8 cellular contexts compared by ENCODE assay signal in genomic region chr2:89836326-89836725, GRCh38.
A peak's percentile ranks its signal among the peaks of the same experiment; 100 is the strongest.
DNase-seq lines count a peak whose midpoint lies in the region; ATAC-seq and TF ChIP-seq lines count a peak whose summit lies in the region.
"Not testable (repeated sequence)": the region's sequence is repeated elsewhere in the genome, so short reads cannot be mapped to it uniquely, and the experiment has no call there.

No MANE protein-coding gene starts in this region.

- peaks cover 9 to 33% of the 10 kb centered on the region in 2 experiments for H3K9me3 ChIP-seq in CD4-positive, CD25-positive, alpha-beta regulatory T cell (ENCODE audit: control insufficient read depth in 2 of 2, low read length in 2 of 2)
- H3K9me3 ChIP-seq in adipocyte (ENCODE audit: control insufficient read depth, low read length): peaks cover 32% of the 10 kb centered on the region
- peaks cover 21% of the 10 kb centered on the region for H3K9me3 ChIP-seq in fibroblast of lung (ENCODE audit: control insufficient read depth, insufficient read depth, low read depth, low read length)

- not testable (repeated sequence) for H3K4me3 Mint-ChIP-seq in CD4-positive, CD25-positive, alpha-beta regulatory T cell

- H3K4me3 ChIP-seq in CD4-positive, CD25-positive, alpha-beta regulatory T cell (ENCODE audit: low read depth, low read length); Jurkat, Clone E6-1 (ENCODE audit: low read length); adipocyte (ENCODE audit: low read length); fibroblast of lung (replicated peaks in 1 of 4; ENCODE audit: control extremely low read depth in 1 of 4, insufficient read depth in 1 of 4, low read depth in 3 of 4, low read length in 4 of 4); retinal pigment epithelial cell (ENCODE audit: low read length): not testable (repeated sequence)

- H3K4me1 Mint-ChIP-seq in CD4-positive, CD25-positive, alpha-beta regulatory T cell: peaks cover 0 to 10% (median 1%) of the 10 kb centered on the region in 4 donors

- H3K36me3 ChIP-seq in CD4-positive, CD25-positive, alpha-beta regulatory T cell (ENCODE audit: control insufficient read depth, insufficient read depth, low read length); adipocyte (ENCODE audit: control insufficient read depth, insufficient read depth, low read length, severe bottlenecking); fibroblast of lung (ENCODE audit: control insufficient read depth, insufficient read depth, low read length): not testable (repeated sequence)

- not testable (repeated sequence) for H3K4me1 ChIP-seq in CD4-positive, CD25-positive, alpha-beta regulatory T cell (ENCODE audit: control insufficient read depth, insufficient read depth, low read length, poor library complexity, severe bottlenecking); adipocyte (ENCODE audit: control insufficient read depth, insufficient read depth, low read length); fibroblast of lung (ENCODE audit: control insufficient read depth, extremely low read depth, insufficient read depth, low read length)

- TF ChIP-seq CTCF in fibroblast of lung (conservative IDR thresholded peaks at IDR 0.05 in 1 of 2, IDR thresholded peaks at IDR 0.05 in 1 of 2; ENCODE audit: low read depth in 1 of 2, low read length in 2 of 2); retinal pigment epithelial cell (conservative IDR thresholded peaks at IDR 0.05; ENCODE audit: low read depth, low read length): not testable (repeated sequence)

- not testable (repeated sequence) for H3K27ac ChIP-seq in CD4-positive, CD25-positive, alpha-beta regulatory T cell (ENCODE audit: insufficient read depth, low read length, poor library complexity, severe bottlenecking); fibroblast of lung (ENCODE audit: insufficient read depth, low read length)

- not testable (repeated sequence) for H4K20me1 ChIP-seq in fibroblast of lung (ENCODE audit: control insufficient read depth, extremely low read depth, insufficient read depth, low read length)

- H3K9me3 Mint-ChIP-seq in CD4-positive, CD25-positive, alpha-beta regulatory T cell: peaks cover 4 to 45% (median 19%) of the 10 kb centered on the region in 7 donors

- not testable (repeated sequence) for H3K27me3 Mint-ChIP-seq in CD4-positive, CD25-positive, alpha-beta regulatory T cell

- H3K27me3 ChIP-seq in CD4-positive, CD25-positive, alpha-beta regulatory T cell (ENCODE audit: control insufficient read depth, insufficient read depth, low read length); adipocyte (replicated peaks; ENCODE audit: control insufficient read depth, insufficient read depth, low read length); fibroblast of lung (ENCODE audit: control insufficient read depth, insufficient read depth, low read length): not testable (repeated sequence)

- H3K79me2 ChIP-seq in fibroblast of lung (ENCODE audit: control insufficient read depth, insufficient read depth, low read length): not testable (repeated sequence)

- H3K27ac Mint-ChIP-seq in CD4-positive, CD25-positive, alpha-beta regulatory T cell: peak overlapping the region in 1 of 3 donors; percentile 0

- ATAC-seq in CD4-positive, CD25-positive, alpha-beta regulatory T cell (ENCODE audit: low read depth in 2 of 2): peak; percentile 37 to 50
- peak; percentile 37 for ATAC-seq in GM19397 (IDR thresholded peaks at IDR 0.05; ENCODE audit: unreplicated experiment)
- ATAC-seq in HG02840 (IDR thresholded peaks at IDR 0.05; ENCODE audit: low FRiP score, unreplicated experiment): peak; percentile 37

- H3K36me3 Mint-ChIP-seq in CD4-positive, CD25-positive, alpha-beta regulatory T cell: peaks cover 24% of the 10 kb centered on the region

- H3K4me2 ChIP-seq in fibroblast of lung (ENCODE audit: extremely low read depth, insufficient read depth, low read length): not testable (repeated sequence)

- not testable (repeated sequence) for H2AFZ ChIP-seq in fibroblast of lung (ENCODE audit: low read length)

- H3K9ac ChIP-seq in adipocyte (ENCODE audit: low read length); fibroblast of lung (ENCODE audit: insufficient read depth, low read length): not testable (repeated sequence)

- DNase-seq in CD4-positive, CD25-positive, alpha-beta regulatory T cell: not testable (repeated sequence)
- peak; percentile 39 for DNase-seq in Jurkat, Clone E6-1 (ENCODE audit: low read depth, low spot score)
- peak; percentile 38 for DNase-seq in adipocyte (ENCODE audit: low read depth)
- DNase-seq in fibroblast of lung (ENCODE audit: low read depth in 2 of 2): peak; percentile 35 to 55
- peak; percentile 71 for DNase-seq in left kidney (ENCODE audit: low read depth, low spot score)
- DNase-seq in retinal pigment epithelial cell (ENCODE audit: low read depth): peak; percentile 6
